ENCODE assay signal across 9 cellular contexts in the genomic region with DNA sequence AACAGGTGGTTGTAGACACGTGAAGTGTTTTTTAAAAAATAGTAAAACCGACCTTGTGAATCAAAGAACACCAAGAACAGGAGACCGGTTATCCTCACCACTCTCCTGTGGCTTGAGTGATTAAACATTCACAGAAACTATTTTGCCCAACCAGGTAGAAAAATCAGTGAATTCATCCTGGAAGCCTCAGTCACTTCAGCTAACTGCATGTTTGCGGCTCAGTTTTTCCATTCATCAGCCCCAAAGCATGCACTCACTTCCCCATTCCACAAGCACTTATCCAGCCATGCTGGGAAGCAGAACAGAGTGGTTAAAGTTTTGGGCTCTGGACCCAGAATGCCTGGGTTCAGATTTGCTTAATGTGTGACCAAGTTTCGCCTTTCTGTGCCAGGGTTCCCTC. TPM values are rescaled to one million over a fixed set of nuclear protein-coding genes. Genes with fewer than 3 reads are reported as not detected.
DNase-seq lines count a peak whose midpoint lies in the region; ATAC-seq and TF ChIP-seq lines count a peak whose summit lies in the region.
"Had no signal": no experiment of that assay in that cellular context is flagged by ENCODE, and none has a peak within 500 bp of the region (broad histone marks: within the 10 kb centered on the region; RNA-seq: fewer than 3 reads in every experiment).

No MANE protein-coding gene starts in this region.

- H3K23ac ChIP-seq in trophoblast cell (ENCODE audit: low read length) = no peak overlapping the region

- H3K14ac ChIP-seq in trophoblast cell (ENCODE audit: low read length) = no peak overlapping the region

- DNase-seq in NOMO-1 treated with DMSO at 0.1 percent for 48 hours (lab: John Stamatoyannopoulos, UW; ENCODE audit: unreplicated experiment) = peak; percentile 50
- DNase-seq in fibroblast of lung (ENCODE audit: low read depth in 2 of 2) = peak; percentile 23 to 94
- peak; percentile 10 to 66 for DNase-seq in trophoblast cell
- DNase-seq in SK-N-DZ (ENCODE audit: low spot score) = no peak
- DNase-seq in activated CD8-positive, alpha-beta memory T cell treated with anti-CD3 and anti-CD28 coated beads, Interleukin-2, amount 50 U/mL, for 4 hours = no peak
- DNase-seq in NCI-H526 (lab: John Stamatoyannopoulos, UW) = no peak
- DNase-seq: NCI-H187, T1000 had no signal

- no peak overlapping the region for H2BK5ac ChIP-seq in trophoblast cell (ENCODE audit: low read depth, low read length, poor library complexity)

- H3K79me2 ChIP-seq in fibroblast of lung (ENCODE audit: control insufficient read depth, insufficient read depth, low read length) (no peaks in the 10 kb centered on the region), trophoblast cell (ENCODE audit: control insufficient read depth, insufficient read depth, low read length, poor library complexity) (no peaks in the 10 kb centered on the region)

- H3K79me1 ChIP-seq in trophoblast cell (ENCODE audit: low read length) = peaks cover 6% of the 10 kb centered on the region

- no CpG with 5 or more reads among the region's 5 CpGs for WGBS in trophoblast cell (ENCODE audit: extremely low coverage, insufficient coverage, insufficient read length)

- peak; percentile 9 for ATAC-seq in GM19351 (IDR thresholded peaks at IDR 0.05; ENCODE audit: unreplicated experiment)

- H3K4me3 ChIP-seq in fibroblast of lung (replicated peaks in 1 of 4; ENCODE audit: control extremely low read depth in 1 of 4, insufficient read depth in 1 of 4, low read depth in 3 of 4, low read length in 4 of 4) (peak overlapping the region in 2 of 4 experiments; percentile 22 to 45), trophoblast cell (ENCODE audit: low read depth, low read length) (no peak overlapping the region)

- no peaks in the 10 kb centered on the region for H4K20me1 ChIP-seq in fibroblast of lung (ENCODE audit: control insufficient read depth, extremely low read depth, insufficient read depth, low read length)

- H3K4me1 ChIP-seq in fibroblast of lung (ENCODE audit: control insufficient read depth, extremely low read depth, insufficient read depth, low read length) (peaks cover 3% of the 10 kb centered on the region), trophoblast cell (ENCODE audit: control insufficient read depth in 1 of 2, insufficient read depth in 2 of 2, low read length in 2 of 2) (peaks cover 31 to 38% of the 10 kb centered on the region in 2 experiments)

- H3K9me3 ChIP-seq in fibroblast of lung (ENCODE audit: control insufficient read depth, insufficient read depth, low read depth, low read length) (no peaks in the 10 kb centered on the region), trophoblast cell (ENCODE audit: insufficient read depth, low read depth, low read length) (no peaks in the 10 kb centered on the region)

- no peak overlapping the region for H2BK12ac ChIP-seq in trophoblast cell (ENCODE audit: low read length)

- no peak overlapping the region for H3K18ac ChIP-seq in trophoblast cell (ENCODE audit: low read length)

- H3K9ac ChIP-seq in fibroblast of lung (ENCODE audit: insufficient read depth, low read length) = no peak overlapping the region
- H3K9ac ChIP-seq in trophoblast cell (ENCODE audit: low read length) = no peak overlapping the region

- TF ChIP-seq CTCF in fibroblast of lung (conservative IDR thresholded peaks at IDR 0.05 in 1 of 2, IDR thresholded peaks at IDR 0.05 in 1 of 2; ENCODE audit: low read depth in 1 of 2, low read length in 2 of 2) = no peak

- H2AK5ac ChIP-seq in trophoblast cell (ENCODE audit: low read length) = no peak overlapping the region

- H2AFZ ChIP-seq in fibroblast of lung (ENCODE audit: low read length) = no peak overlapping the region
- no peak overlapping the region for H2AFZ ChIP-seq in trophoblast cell (ENCODE audit: insufficient read depth, low read length, poor library complexity)

- H3K4ac ChIP-seq in trophoblast cell (ENCODE audit: low read depth, low read length) = no peak overlapping the region

- H3K27me3 ChIP-seq in fibroblast of lung (ENCODE audit: control insufficient read depth, insufficient read depth, low read length) = peaks cover 7% of the 10 kb centered on the region
- H3K27me3 ChIP-seq in trophoblast cell (ENCODE audit: insufficient read depth, low read length) = peaks cover 5% of the 10 kb centered on the region

- H4K91ac ChIP-seq in trophoblast cell (ENCODE audit: low read depth, low read length) = no peak overlapping the region

- no peak overlapping the region for H3K27ac ChIP-seq in fibroblast of lung (ENCODE audit: insufficient read depth, low read length)
- H3K27ac ChIP-seq in trophoblast cell (ENCODE audit: low read depth, low read length) = no peak overlapping the region

- H4K8ac ChIP-seq in trophoblast cell (ENCODE audit: low read depth, low read length) = no peak overlapping the region

- H3K4me2 ChIP-seq in fibroblast of lung (ENCODE audit: extremely low read depth, insufficient read depth, low read length) = peak overlapping the region; percentile 75
- peak overlapping the region; percentile 84 for H3K4me2 ChIP-seq in trophoblast cell (ENCODE audit: low read length)

- no peaks in the 10 kb centered on the region for H3K36me3 ChIP-seq in fibroblast of lung (ENCODE audit: control insufficient read depth, insufficient read depth, low read length)
- H3K36me3 ChIP-seq in trophoblast cell (ENCODE audit: control insufficient read depth in 1 of 2, insufficient read depth in 2 of 2, low read length in 2 of 2) = peaks cover 0 to 2% of the 10 kb centered on the region in 2 experiments

- no peak overlapping the region for H2BK120ac ChIP-seq in trophoblast cell (ENCODE audit: insufficient read depth, low read length, poor library complexity)

- no peak overlapping the region for H4K12ac ChIP-seq in trophoblast cell (ENCODE audit: low read depth, low read length)

RNA-seq across cellular contexts. Expression of gene LRRN4, which starts 2.4 kb away (rescaled TPM):
- under 0.01 TPM in 1 of 2 replicates, not detected in the other for total RNA-seq in fibroblast of lung
- polyA plus RNA-seq in fibroblast of lung = 0.07 TPM in 1 of 2 replicates, not detected in the other
- 0.12 TPM in 1 of 2 replicates, not detected in the other for polyA plus RNA-seq in fibroblast of lung (2012)
- polyA minus RNA-seq in fibroblast of lung (ENCODE audit: low replicate concordance) = 0.27 TPM in 1 of 2 replicates, not detected in the other
- 8.0 and 8.7 TPM in 2 replicates for polyA plus RNA-seq in trophoblast cell (2013)
- polyA plus RNA-seq in SK-N-DZ (2014; cell fraction: cytosol; rRNA removed) = 3.2 and 4.2 TPM in 2 replicates
- 3.1 and 4.6 TPM in 2 replicates for polyA plus RNA-seq in SK-N-DZ (2014; cell fraction: nucleus; rRNA removed)

RNA-seq across cellular contexts. Expression of gene CRLS1, which starts 45.6 kb away (rescaled TPM):
- total RNA-seq in fibroblast of lung = 30.2 and 30.8 TPM in 2 replicates
- polyA plus RNA-seq in fibroblast of lung = 43.4 and 54.3 TPM in 2 replicates
- polyA plus RNA-seq in fibroblast of lung (2012) = 33.9 and 35.6 TPM in 2 replicates
- polyA minus RNA-seq in fibroblast of lung (ENCODE audit: low replicate concordance) = 27.2 and 32.6 TPM in 2 replicates
- polyA plus RNA-seq in trophoblast cell (2013) = 30.2 and 31.8 TPM in 2 replicates
- polyA plus RNA-seq in SK-N-DZ (2014; cell fraction: cytosol; rRNA removed) = 46.9 and 65.7 TPM in 2 replicates
- polyA plus RNA-seq in SK-N-DZ (2014; cell fraction: nucleus; rRNA removed) = 37.4 and 47.4 TPM in 2 replicates

Comparison
In these comparisons a context has a peak if more than half of its experiments do, and no peak if none do; other contexts are left out.
1. DNase-seq: peak in NOMO-1 treated with DMSO at 0.1 percent for 48 hours (single experiment), fibroblast of lung (2 of 2) and trophoblast cell (2 of 2); none in SK-N-DZ (single experiment), activated CD8-positive, alpha-beta memory T cell treated with anti-CD3 and anti-CD28 coated beads, Interleukin-2, amount 50 U/mL, for 4 hours (single experiment) and NCI-H526 (0 of 2).